Comparison of ENCODE assay signal across 11 cellular contexts in the genomic region with DNA sequence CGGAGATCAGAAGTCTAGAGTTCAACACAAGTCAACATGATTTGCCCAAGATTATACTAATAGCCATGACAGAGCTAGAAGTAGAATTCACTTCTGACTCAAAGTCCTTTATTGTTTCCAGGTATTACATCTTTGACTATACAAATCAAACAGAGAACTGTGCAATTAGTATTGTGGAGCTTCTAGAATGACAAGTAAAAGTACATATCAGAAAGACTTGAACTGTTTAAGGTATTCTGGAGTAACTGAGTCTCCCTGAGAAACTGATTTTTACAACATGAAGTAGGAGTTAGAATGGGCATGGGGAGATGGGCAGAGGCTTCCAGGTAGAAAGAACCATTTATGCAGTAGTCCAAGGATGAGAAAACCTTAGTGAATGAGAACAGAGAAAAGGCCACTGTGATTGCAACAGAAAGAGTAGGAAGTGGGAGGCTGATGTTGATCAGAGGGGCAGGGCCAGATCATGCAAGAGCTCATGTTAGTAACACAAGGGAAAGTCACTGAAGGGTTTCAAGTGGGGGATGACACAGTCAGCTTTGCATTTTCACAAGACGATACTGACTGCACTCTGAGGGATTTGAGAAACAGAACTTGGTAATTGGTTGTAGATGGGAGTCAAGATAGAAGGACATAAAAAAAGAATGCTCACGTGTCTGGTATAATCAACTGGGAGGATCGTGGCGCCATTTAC.
A peak's percentile ranks its signal among the peaks of the same experiment; 100 is the strongest.
DNase-seq lines count a peak whose midpoint lies in the region; ATAC-seq and TF ChIP-seq lines count a peak whose summit lies in the region.
"Had no signal": no experiment of that assay in that cellular context is flagged by ENCODE, and none has a peak within 500 bp of the region (broad histone marks: within the 10 kb centered on the region; RNA-seq: fewer than 3 reads in every experiment).

No MANE protein-coding gene starts in this region.

- no TSS peak for BruUV-seq in OCI-LY7 (replicated peaks; lab: Mats Ljungman, UMichigan)

- TF ChIP-seq CTCF in OCI-LY7 (conservative IDR thresholded peaks at IDR 0.05; ENCODE audit: low read length) = no peak

- H3K9me2 ChIP-seq in OCI-LY7 (ENCODE audit: insufficient read depth, low read length) = no peaks in the 10 kb centered on the region

- intact Hi-C loops in OCI-LY7 (cut with micrococcal nuclease; ENCODE audit: unreplicated experiment) = loop anchor here (5.0 to 10.0 kb wide), 2 partner anchors 57 to 390 kb away; no protein-coding TSS in a partner anchor

- H3K4me1 ChIP-seq in OCI-LY7 (ENCODE audit: insufficient read depth, low read length, poor library complexity, severe bottlenecking) = peaks cover 8% of the 10 kb centered on the region
- H3K4me1 ChIP-seq: gastrocnemius medialis had no signal

- H3K4me2 ChIP-seq in OCI-LY7 (ENCODE audit: low read length) = no peak overlapping the region

- no peaks in the 10 kb centered on the region for H3K36me3 ChIP-seq in OCI-LY7 (ENCODE audit: insufficient read depth, low read length)

- H3K9me3 Mint-ChIP-seq in activated CD8-positive, alpha-beta memory T cell treated with anti-CD3 and anti-CD28 coated beads, Interleukin-2, amount 10 ng/mL, durations not matched to agents 7 days and 5 days (ENCODE audit: low read depth) = no peaks in the 10 kb centered on the region
- H3K9me3 Mint-ChIP-seq: CD4-positive, CD25-positive, alpha-beta regulatory T cell had no signal

- peak; percentile 52 for ATAC-seq in HG03025 (IDR thresholded peaks at IDR 0.05; ENCODE audit: low FRiP score, unreplicated experiment)
- ATAC-seq in activated CD8-positive, alpha-beta memory T cell treated with anti-CD3 and anti-CD28 coated beads, Interleukin-2, amount 10 ng/mL, durations not matched to agents 7 days and 5 days = no peak
- ATAC-seq: gastrocnemius medialis, K562 had no signal

- H3K4me1 Mint-ChIP-seq in activated CD8-positive, alpha-beta memory T cell treated with anti-CD3 and anti-CD28 coated beads, Interleukin-2, amount 10 ng/mL, durations not matched to agents 7 days and 5 days = peaks cover 7% of the 10 kb centered on the region

- CTCF ChIA-PET in OCI-LY7 (lab: Charles Lee; ENCODE audit: unreplicated experiment) = no interaction called here
- CTCF ChIA-PET in activated CD8-positive, alpha-beta memory T cell treated with anti-CD3 and anti-CD28 coated beads, Interleukin-2, amount 10 ng/mL, durations not matched to agents 7 days and 5 days (lab: Charles Lee) = interaction anchor here (1.9 kb wide), 1 partner anchor 196 kb away, joined by 5 read pairs; no protein-coding TSS in a partner anchor

- H3K4me3 ChIP-seq in OCI-LY7 (ENCODE audit: low read depth, low read length, poor library complexity, severe bottlenecking) = no peak overlapping the region
- H3K4me3 ChIP-seq: gastrocnemius medialis, K562 had no signal

- no peaks in the 10 kb centered on the region for H3K9me3 ChIP-seq in OCI-LY7 (ENCODE audit: low read length)
- H3K9me3 ChIP-seq: gastrocnemius medialis had no signal

- POLR2A ChIA-PET in OCI-LY7 (lab: Charles Lee) = interaction anchor here (0.6 to 1.4 kb wide), 5 partner anchors 9 to 825 kb away, joined by 3 to 5 read pairs (median 3); no protein-coding TSS in a partner anchor

- DNase-seq in CD1c-positive myeloid dendritic cell (ENCODE audit: extremely low spot score) (peak; percentile 48), GM19240 (ENCODE audit: insufficient read length, low spot score) (peak; percentile 2), OCI-LY7 (ENCODE audit: low spot score) (peak; percentile 4), NCI-H128 (lab: John Stamatoyannopoulos, UW; ENCODE audit: unreplicated experiment) (no peak), dedifferentiated amniotic fluid mesenchymal stem cell (ENCODE audit: extremely low spot score) (no peak)
- no peak for DNase-seq in activated CD8-positive, alpha-beta memory T cell treated with anti-CD3 and anti-CD28 coated beads, Interleukin-2, amount 10 ng/mL, durations not matched to agents 7 days and 5 days
- no peak for DNase-seq in activated CD8-positive, alpha-beta memory T cell treated with anti-CD3 and anti-CD28 coated beads, Interleukin-2, amount 50 U/mL, for 48 hours
- DNase-seq: CD4-positive, CD25-positive, alpha-beta regulatory T cell; gastrocnemius medialis had no signal

- H3K4me3 Mint-ChIP-seq in activated CD8-positive, alpha-beta memory T cell treated with anti-CD3 and anti-CD28 coated beads, Interleukin-2, amount 10 ng/mL, durations not matched to agents 7 days and 5 days = no peak overlapping the region
- H3K4me3 Mint-ChIP-seq: CD4-positive, CD25-positive, alpha-beta regulatory T cell had no signal

- no peaks in the 10 kb centered on the region for H3K27me3 Mint-ChIP-seq in activated CD8-positive, alpha-beta memory T cell treated with anti-CD3 and anti-CD28 coated beads, Interleukin-2, amount 10 ng/mL, durations not matched to agents 7 days and 5 days
- H3K27me3 Mint-ChIP-seq: CD4-positive, CD25-positive, alpha-beta regulatory T cell had no signal

- no peaks in the 10 kb centered on the region for H4K20me1 ChIP-seq in OCI-LY7 (ENCODE audit: insufficient read depth, low read length)

- no peak overlapping the region for H2AFZ ChIP-seq in OCI-LY7 (ENCODE audit: low read length)

- H3K27ac Mint-ChIP-seq in activated CD8-positive, alpha-beta memory T cell treated with anti-CD3 and anti-CD28 coated beads, Interleukin-2, amount 10 ng/mL, durations not matched to agents 7 days and 5 days = no peak overlapping the region

- H3K79me2 ChIP-seq in OCI-LY7 (ENCODE audit: insufficient read depth, low read depth, low read length) = no peaks in the 10 kb centered on the region

- H3K27ac ChIP-seq in OCI-LY7 (ENCODE audit: low read depth, low read length, poor library complexity, severe bottlenecking) = no peak overlapping the region
- H3K27ac ChIP-seq: gastrocnemius medialis had no signal

- H3K36me3 Mint-ChIP-seq in activated CD8-positive, alpha-beta memory T cell treated with anti-CD3 and anti-CD28 coated beads, Interleukin-2, amount 10 ng/mL, durations not matched to agents 7 days and 5 days = no peaks in the 10 kb centered on the region

Comparison
In these comparisons a context has a peak if more than half of its experiments do, and no peak if none do; other contexts are left out.
1. DNase-seq: peak in CD1c-positive myeloid dendritic cell (single experiment), GM19240 (single experiment) and OCI-LY7 (single experiment); none in NCI-H128 (single experiment), activated CD8-positive, alpha-beta memory T cell treated with anti-CD3 and anti-CD28 coated beads, Interleukin-2, amount 10 ng/mL, durations not matched to agents 7 days and 5 days (single experiment), activated CD8-positive, alpha-beta memory T cell treated with anti-CD3 and anti-CD28 coated beads, Interleukin-2, amount 50 U/mL, for 48 hours (single experiment) and dedifferentiated amniotic fluid mesenchymal stem cell (single experiment).